ENCODE assay signal across 18 cellular contexts in genomic region chr11:134665571-134666268, GRCh38.
"Had no signal": no experiment of that assay in that cellular context is flagged by ENCODE, and none has a peak within 500 bp of the region (broad histone marks: within the 10 kb centered on the region; RNA-seq: fewer than 3 reads in every experiment).

No MANE protein-coding gene starts in this region.

- H3K4me3 ChIP-seq: breast epithelium, coronary artery, lower lobe of right lung, spleen, tibial artery had no signal

- H3K9me3 ChIP-seq: breast epithelium, lower lobe of right lung, spleen had no signal

- DNase-seq: activated CD4-positive, alpha-beta memory T cell treated with anti-CD3 and anti-CD28 coated beads for 36 hours; activated CD4-positive, alpha-beta T cell treated with anti-CD3 and anti-CD28 coated beads for 48 hours; activated naive CD4-positive, alpha-beta T cell treated with Interleukin-2 at 50 U/mL for 16 hours; activated naive CD8-positive, alpha-beta T cell treated with anti-CD3 and anti-CD28 coated beads for 36 hours; activated T-cell treated with anti-CD3 and anti-CD28 coated beads, Interleukin-2, amount 50 U/mL, for 24 hours; cerebellar nuclear complex; foreskin fibroblast; kidney; lower lobe of right lung; nucleus accumbens; retina had no signal

- ATAC-seq: activated T-helper 17 cell treated with anti-CD3 and anti-CD28 coated beads, Interleukin-2, amount 50 U/mL, for 72 hours; left lobe of liver; lower lobe of right lung; SK-N-SH treated with all-trans-retinoic acid at 6 μM for 48 hours had no signal

- H3K36me3 ChIP-seq: breast epithelium, lower lobe of right lung, spleen, tibial artery had no signal

- H3K4me1 ChIP-seq: breast epithelium, lower lobe of right lung, spleen, tibial artery had no signal

- H3K27ac ChIP-seq: breast epithelium, coronary artery, lower lobe of right lung, spleen, tibial artery had no signal
